Comparison of ENCODE assay signal across 8 cellular contexts in the genomic region with DNA sequence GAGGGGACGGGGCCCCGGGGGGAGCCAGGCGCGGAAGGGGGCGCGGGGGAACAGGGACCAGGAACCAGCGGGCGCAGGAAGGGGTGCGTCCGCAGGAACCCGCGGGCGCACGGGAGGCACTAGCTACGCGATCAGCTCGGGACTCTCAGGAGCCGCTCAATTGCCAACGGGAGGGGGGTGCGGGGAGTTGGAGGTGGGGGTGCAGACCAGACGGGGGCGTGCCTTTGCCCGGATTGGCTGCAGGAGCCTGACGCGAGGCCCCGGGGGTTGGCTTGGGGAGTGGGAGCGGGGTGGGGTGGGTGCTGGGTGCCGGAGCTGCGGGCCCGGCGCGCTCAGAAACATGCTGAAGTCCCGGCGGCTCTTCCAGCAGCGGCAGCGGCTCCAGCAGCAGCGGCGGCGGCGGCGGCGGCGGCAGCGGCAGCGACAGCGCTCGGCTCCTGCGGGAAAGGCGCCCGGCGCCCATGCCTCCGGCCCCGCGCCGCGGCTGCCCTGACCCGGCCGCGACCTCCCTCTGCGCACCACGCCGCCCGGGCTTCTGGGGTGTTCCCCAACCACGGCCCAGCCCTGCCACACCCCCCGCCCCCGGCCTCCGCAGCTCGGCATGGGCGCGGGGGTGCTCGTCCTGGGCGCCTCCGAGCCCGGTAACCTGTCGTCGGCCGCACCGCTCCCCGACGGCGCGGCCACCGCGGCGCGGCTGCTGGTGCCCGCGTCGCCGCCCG. TPM values are rescaled to one million over a fixed set of nuclear protein-coding genes. Genes with fewer than 3 reads are reported as not detected.
DNase-seq lines count a peak whose midpoint lies in the region; ATAC-seq, FAIRE-seq and TF ChIP-seq lines count a peak whose summit lies in the region.

A gene (plus strand): TSS at position 335 of the 719 bp plus-strand sequence. CDS start 267 bp downstream, at position 602.

- ATAC-seq in GM19023 (IDR thresholded peaks at IDR 0.05; ENCODE audit: unreplicated experiment) (peak; percentile 43), GM12878 (peak; percentile 85), GM21737 (IDR thresholded peaks at IDR 0.05; ENCODE audit: unreplicated experiment) (no peak)

- SMC1A ChIA-PET in GM12878 (lab: Charles Lee; ENCODE audit: uncharacterized antibody, unreplicated experiment): interaction anchor here (0.7 to 2.1 kb wide), 3 partner anchors 47 to 59 kb away, joined by 3 to 7 read pairs (median 4); no protein-coding TSS in a partner anchor

- H3K36me3 ChIP-seq in GM12878 (ENCODE audit: control insufficient read depth in 2 of 2, insufficient read depth in 2 of 2, low read length in 1 of 2) (no peaks in the 10 kb centered on the region), rectal smooth muscle tissue (ENCODE audit: control insufficient read depth, insufficient read depth, low read length) (no peaks in the 10 kb centered on the region)

- no TSS peak for BruUV-seq in GM12878 (replicated peaks; lab: Mats Ljungman, UMichigan)

- RAD21 ChIA-PET in GM12878 (lab: Charles Lee; ENCODE audit: unreplicated experiment): interaction anchor here (0.6 to 2.4 kb wide), 8 partner anchors 18 to 171 kb away, joined by 3 to 15 read pairs (median 4); no protein-coding TSS in a partner anchor

- H3K4me1 ChIP-seq in GM12878 (ENCODE audit: control insufficient read depth, insufficient read depth, low read length): peaks cover 5% of the 10 kb centered on the region
- H3K4me1 ChIP-seq in rectal smooth muscle tissue (ENCODE audit: control insufficient read depth, insufficient read depth, low read length): peaks cover 4% of the 10 kb centered on the region

- H3K4me3 ChIP-seq in GM12878: peak within 1 kb of the TSS; percentile 78
- H3K4me3 ChIP-seq in iPS-11a (ENCODE audit: low read depth, low read length): peak within 1 kb of the TSS; percentile 63
- peak within 1 kb of the TSS; percentile 72 for H3K4me3 ChIP-seq in rectal smooth muscle tissue (ENCODE audit: low read length)

- WGBS in GM12878 (ENCODE audit: insufficient coverage, insufficient replicate concordance, low lambda C conversion rate, missing lambda C conversion rate): 22% methylated on average over 61 of the region's 91 CpGs

- intact Hi-C loops in GM12878 (cut with micrococcal nuclease; ENCODE audit: unreplicated experiment): no loop called here

- H3K9ac ChIP-seq in GM12878 (ENCODE audit: control insufficient read depth, insufficient read depth, low read length) (0 out of 2 replicates have a peak within 1 kb of the TSS, but pooled peaks have one; percentile 5), rectal smooth muscle tissue (ENCODE audit: low read length) (peak within 1 kb of the TSS; percentile 67)

- CTCF ChIA-PET in GM12878 (lab: Yijun Ruan, JAX): interaction anchor here (0.6 to 1.7 kb wide), 4 partner anchors 22 to 63 kb away, joined by 3 to 4 read pairs (median 4); no protein-coding TSS in a partner anchor

- H3K4me2 ChIP-seq in GM12878 (ENCODE audit: control insufficient read depth, insufficient read depth): peak within 1 kb of the TSS; percentile 70

- in situ Hi-C loops in GM12878 (cut with MboI): no loop called here

- TF ChIP-seq RAD21 in GM12878 (IDR thresholded peaks at IDR 0.05; ENCODE audit: insufficient read depth, low read depth, low read length): no peak

- no peak for TF ChIP-seq EP300 in GM12878 (IDR thresholded peaks at IDR 0.05; ENCODE audit: borderline replicate concordance in 1 of 2, control insufficient read depth in 1 of 2, low read depth in 2 of 2, low read length in 2 of 2)

- TF ChIP-seq POLR2A in GM12878 (IDR thresholded peaks at IDR 0.05; ENCODE audit: low read depth, low read length): peak; percentile 78

- H3K27me3 ChIP-seq in GM12878 (replicated peaks in 1 of 2; ENCODE audit: control insufficient read depth in 2 of 2, insufficient read depth in 2 of 2, low read length in 1 of 2) (peaks cover 0 to 3% of the 10 kb centered on the region in 2 experiments; a peak in 2 of 4 replicates), rectal smooth muscle tissue (ENCODE audit: control insufficient read depth, insufficient read depth, low read length) (peaks cover 9% of the 10 kb centered on the region)

- POLR2A ChIA-PET in GM12878 (lab: Charles Lee): interaction anchor here (0.6 to 0.7 kb wide), 3 partner anchors 83 to 202 kb away, joined by 3 read pairs; a partner anchor contains a TSS

- TF ChIP-seq CTCF in GM12878 (IDR thresholded peaks at IDR 0.05 in 2 of 3, conservative IDR thresholded peaks at IDR 0.05 in 1 of 3; ENCODE audit: control insufficient read depth in 2 of 3, extremely low read depth in 1 of 3, insufficient read depth in 1 of 3, low read depth in 3 of 3, low read length in 3 of 3): no peak

- H4K20me1 ChIP-seq in GM12878 (ENCODE audit: control insufficient read depth, insufficient read depth): no peaks in the 10 kb centered on the region

- H3K79me2 ChIP-seq in GM12878 (ENCODE audit: control insufficient read depth, insufficient read depth, low read length): no peaks in the 10 kb centered on the region

- H2AFZ ChIP-seq in GM12878 (ENCODE audit: control insufficient read depth, low read depth, low read length): peak within 1 kb of the TSS; percentile 74

- H3K9me3 ChIP-seq in GM12878 (replicated peaks; ENCODE audit: control insufficient read depth, insufficient read depth, low read length): peaks cover 2% of the 10 kb centered on the region; the same call in 1 of the 3 replicates

- FAIRE-seq in HTR-8/SVneo (lab: Jason Lieb, UNC) (no peak), GM12878 (lab: Jason Lieb, UNC) (no peak)

- DNase-seq in AML-193 (lab: John Stamatoyannopoulos, UW): peak; percentile 73 to 83
- DNase-seq in HTR-8/SVneo (ENCODE audit: insufficient read length, low spot score): peak; percentile 82
- peak; percentile 34 for DNase-seq in SIG-M5 (lab: John Stamatoyannopoulos, UW)
- peak; percentile 26 for DNase-seq in GM12878 (ENCODE audit: low read depth, low spot score)

- H3K27ac ChIP-seq in GM12878 (ENCODE audit: control insufficient read depth, insufficient read depth): no peak within 1 kb of the TSS
- peak within 1 kb of the TSS; percentile 89 for H3K27ac ChIP-seq in rectal smooth muscle tissue (ENCODE audit: low read depth, low read length)

TF ChIP-seq in GM12878, 131 proteins besides CTCF, POLR2A, EP300 and RAD21 (continues in another document):
- TF ChIP-seq, protein P1, sequence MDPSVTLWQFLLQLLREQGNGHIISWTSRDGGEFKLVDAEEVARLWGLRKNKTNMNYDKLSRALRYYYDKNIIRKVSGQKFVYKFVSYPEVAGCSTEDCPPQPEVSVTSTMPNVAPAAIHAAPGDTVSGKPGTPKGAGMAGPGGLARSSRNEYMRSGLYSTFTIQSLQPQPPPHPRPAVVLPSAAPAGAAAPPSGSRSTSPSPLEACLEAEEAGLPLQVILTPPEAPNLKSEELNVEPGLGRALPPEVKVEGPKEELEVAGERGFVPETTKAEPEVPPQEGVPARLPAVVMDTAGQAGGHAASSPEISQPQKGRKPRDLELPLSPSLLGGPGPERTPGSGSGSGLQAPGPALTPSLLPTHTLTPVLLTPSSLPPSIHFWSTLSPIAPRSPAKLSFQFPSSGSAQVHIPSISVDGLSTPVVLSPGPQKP (IDR thresholded peaks at IDR 0.05; ENCODE audit: low read depth, low read length): no peak
- TF ChIP-seq KDM1A (IDR thresholded peaks at IDR 0.05; ENCODE audit: borderline replicate concordance): no peak
- TF ChIP-seq IKZF1 (conservative IDR thresholded peaks at IDR 0.05): 0 out of 2 replicates have a peak, but pooled peaks have one; percentile 41
- no peak for TF ChIP-seq WRNIP1 (IDR thresholded peaks at IDR 0.05; ENCODE audit: borderline replicate concordance, low read depth, low read length)
- no peak for TF ChIP-seq FOXM1 (IDR thresholded peaks at IDR 0.05; ENCODE audit: low read depth, low read length)
- TF ChIP-seq STAT1 (conservative IDR thresholded peaks at IDR 0.05): no peak
- peak; percentile 55 for TF ChIP-seq CREB1 (IDR thresholded peaks at IDR 0.05; ENCODE audit: low read depth)
- TF ChIP-seq KLF5 (IDR thresholded peaks at IDR 0.05; ENCODE audit: partially characterized antibody): no peak
- TF ChIP-seq ZNF384 (IDR thresholded peaks at IDR 0.05; ENCODE audit: borderline replicate concordance, low read depth, low read length): no peak
- TF ChIP-seq JUNB (IDR thresholded peaks at IDR 0.05): no peak
- TF ChIP-seq EGR1 (IDR thresholded peaks at IDR 0.05; ENCODE audit: borderline replicate concordance in 1 of 2, low read depth in 2 of 2, low read length in 2 of 2): peak in 1 of 2 experiments; percentile 54; a peak in 1 of 3 replicates
- TF ChIP-seq, protein P2, sequence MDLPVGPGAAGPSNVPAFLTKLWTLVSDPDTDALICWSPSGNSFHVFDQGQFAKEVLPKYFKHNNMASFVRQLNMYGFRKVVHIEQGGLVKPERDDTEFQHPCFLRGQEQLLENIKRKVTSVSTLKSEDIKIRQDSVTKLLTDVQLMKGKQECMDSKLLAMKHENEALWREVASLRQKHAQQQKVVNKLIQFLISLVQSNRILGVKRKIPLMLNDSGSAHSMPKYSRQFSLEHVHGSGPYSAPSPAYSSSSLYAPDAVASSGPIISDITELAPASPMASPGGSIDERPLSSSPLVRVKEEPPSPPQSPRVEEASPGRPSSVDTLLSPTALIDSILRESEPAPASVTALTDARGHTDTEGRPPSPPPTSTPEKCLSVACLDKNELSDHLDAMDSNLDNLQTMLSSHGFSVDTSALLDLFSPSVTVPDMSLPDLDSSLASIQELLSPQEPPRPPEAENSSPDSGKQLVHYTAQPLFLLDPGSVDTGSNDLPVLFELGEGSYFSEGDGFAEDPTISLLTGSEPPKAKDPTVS (IDR thresholded peaks at IDR 0.05; ENCODE audit: low read depth, low read length): no peak
- no peak for TF ChIP-seq ATF7 (IDR thresholded peaks at IDR 0.05; ENCODE audit: low read depth)
- TF ChIP-seq EED (IDR thresholded peaks at IDR 0.05; ENCODE audit: low read depth): no peak

RNA-seq across cellular contexts. Expression of the gene that starts here (rescaled TPM):
- 3.0 and 3.1 TPM in 2 replicates for total RNA-seq in GM12878 (2013; cell fraction: nucleolus; rRNA removed)
- total RNA-seq in GM12878 (2014; rRNA removed): 2.7 and 2.9 TPM in 2 replicates
- total RNA-seq in GM12878 (2014; rRNA removed; fragmentation: Illumina TruSeq; extraction: Trizol): 1.2 and 1.3 TPM in 2 replicates
- total RNA-seq in GM12878 (2021): 3.9 and 4.5 TPM in 2 replicates
- 0.13 TPM for polyA plus RNA-seq in GM12878 (2011; ENCODE audit: low read depth)
- 0.23 and 0.26 TPM in 2 replicates for polyA plus RNA-seq in GM12878 (2011; rRNA removed)
- 0.21 and 0.30 TPM in 2 replicates for polyA plus RNA-seq in GM12878 (2011; cell fraction: cytosol; rRNA removed)
- 1.4 and 1.9 TPM in 2 replicates for polyA plus RNA-seq in GM12878 (2011; cell fraction: nucleus; rRNA removed)
- 0.53 and 0.77 TPM in 2 replicates for polyA plus RNA-seq in GM12878 (2012)
- 1.0 and 1.8 TPM in 2 replicates for polyA plus RNA-seq in GM12878 (2014; fragmentation: Illumina TruSeq; extraction: Trizol)
- polyA plus RNA-seq in GM12878 (2014; fragmentation: Nextera tagmentation; extraction: Ambion mirVana): 1 to 10 TPM in 1 of 2 experiments, under 1 TPM in 1; 0.99 to 2.8 TPM
- 2.2 and 2.5 TPM in 2 replicates for polyA plus RNA-seq in GM12878 (2014; rRNA removed)
- under 1 TPM; 0.39 to 0.92 TPM for polyA plus RNA-seq in GM12878 (2016; fragmentation: Nextera tagmentation; extraction: Ambion mirVana)
- 0.52 and 0.59 TPM in 2 replicates for polyA minus RNA-seq in GM12878 (2011; rRNA and poly(A)+ RNA removed)
- polyA minus RNA-seq in GM12878 (2011; cell fraction: cytosol; rRNA and poly(A)+ RNA removed): not detected in 2 replicates
- polyA minus RNA-seq in GM12878 (2011; cell fraction: nucleus; rRNA and poly(A)+ RNA removed): 0.97 and 1.4 TPM in 2 replicates

Comparison
In these comparisons a context has a peak if more than half of its experiments do, and no peak if none do; other contexts are left out.
1. DNase-seq: peak in every context shown above with its lines; median percentile 82 in HTR-8/SVneo; 78 in AML-193; 34 in SIG-M5; 26 in GM12878.